25 cellular contexts compared by ENCODE assay signal in the genomic region with DNA sequence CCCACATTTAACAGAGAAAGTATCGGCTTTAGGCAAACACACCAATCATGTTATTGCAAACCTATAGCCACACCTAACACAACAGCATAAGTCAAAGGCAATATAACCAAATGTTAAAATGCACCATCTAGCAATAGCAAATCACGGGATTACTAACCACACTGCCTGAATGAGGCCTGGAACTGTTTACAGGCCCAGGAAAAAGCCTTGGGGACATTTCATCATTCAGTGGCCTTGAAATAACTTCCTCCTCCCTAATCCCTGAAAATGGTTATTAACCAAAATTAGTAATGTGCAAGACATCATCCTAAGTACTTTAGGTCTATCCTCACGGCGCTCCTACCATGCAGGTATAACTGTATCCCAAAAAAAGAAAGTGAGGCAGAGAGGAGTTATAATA. TPM values are rescaled to one million over a fixed set of nuclear protein-coding genes. Genes with fewer than 3 reads are reported as not detected.
A peak's percentile ranks its signal among the peaks of the same experiment; 100 is the strongest.
DNase-seq lines count a peak whose midpoint lies in the region; ATAC-seq, FAIRE-seq and TF ChIP-seq lines count a peak whose summit lies in the region.
"Had no signal": no experiment of that assay in that cellular context is flagged by ENCODE, and none has a peak within 500 bp of the region (broad histone marks: within the 10 kb centered on the region; RNA-seq: fewer than 3 reads in every experiment).

No MANE protein-coding gene starts in this region.

- 48% methylated on average over 4 of the region's 4 CpGs for WGBS in HepG2 (ENCODE audit: low lambda C conversion rate)
- 85% methylated on average over 4 of the region's 4 CpGs for WGBS in right lobe of liver (ENCODE audit: insufficient coverage, low coverage, low lambda C conversion rate, missing lambda C conversion rate)

- H3K27ac Mint-ChIP-seq in naive thymus-derived CD4-positive, alpha-beta T cell: peak overlapping the region in 5 of 9 donors; percentile 10 to 99 (median 66)
- H3K27ac Mint-ChIP-seq: endodermal cell; memory B cell; stimulated activated memory B cell treated with anti-CD40 and anti-IgM and Interleukin-4, amounts not matched to agents 10 μg/mL and 1 μg/mL and 100 μg/mL, for 72 hours; T-helper 2 cell treated with Interferon-gamma antibody and Interleukin-4, amounts not matched to agents 5 μg/mL and 100 μg/mL, for 36 hours; type B pancreatic cell had no signal

- no peaks in the 10 kb centered on the region for H3K27me3 Mint-ChIP-seq in naive thymus-derived CD4-positive, alpha-beta T cell
- H3K27me3 Mint-ChIP-seq: memory B cell; stimulated activated memory B cell treated with anti-CD40 and anti-IgM and Interleukin-4, amounts not matched to agents 10 μg/mL and 1 μg/mL and 100 μg/mL, for 72 hours; type B pancreatic cell had no signal

- H3K4me1 ChIP-seq in HepG2 (ENCODE audit: insufficient read depth, low read length) (peaks cover 21% of the 10 kb centered on the region), right lobe of liver (peaks cover 0 to 15% (median 3%) of the 10 kb centered on the region in 4 donors)
- H3K4me1 ChIP-seq in naive thymus-derived CD4-positive, alpha-beta T cell (ENCODE audit: control insufficient read depth in 2 of 2, insufficient read depth in 2 of 2, low read length in 2 of 2): peaks cover 16 to 34% of the 10 kb centered on the region in 2 donors

- H3K79me2 ChIP-seq in HepG2 (ENCODE audit: insufficient read depth, low read length): no peaks in the 10 kb centered on the region

- TF ChIP-seq EP300 in HepG2 (IDR thresholded peaks at IDR 0.05; ENCODE audit: low read depth in 2 of 2, low read length in 2 of 2) (no peak), HepG2 (CRISPR knock-in tag; IDR thresholded peaks at IDR 0.05; ENCODE audit: borderline replicate concordance) (no peak)

- H3K4me3 Mint-ChIP-seq in naive thymus-derived CD4-positive, alpha-beta T cell: no peak overlapping the region
- H3K4me3 Mint-ChIP-seq: memory B cell; stimulated activated memory B cell treated with anti-CD40 and anti-IgM and Interleukin-4, amounts not matched to agents 10 μg/mL and 1 μg/mL and 100 μg/mL, for 72 hours; T-helper 2 cell treated with Interferon-gamma antibody and Interleukin-4, amounts not matched to agents 5 μg/mL and 100 μg/mL, for 36 hours; type B pancreatic cell had no signal

- in situ Hi-C loops in HepG2 (cut with HindIII; ENCODE audit: extremely low pct_ligation_motif_present, low pct_unique_long_range_greater_than_20kb): no loop called here

- no peak overlapping the region for H3K4me2 ChIP-seq in HepG2 (ENCODE audit: low read depth, low read length)

- TF ChIP-seq POLR2A in HepG2 (IDR thresholded peaks at IDR 0.05; ENCODE audit: insufficient read depth in 1 of 2, low read depth in 2 of 2, low read length in 2 of 2) (no peak), right lobe of liver (IDR thresholded peaks at IDR 0.05) (no peak)

- H3K27me3 ChIP-seq in HepG2 (ENCODE audit: control insufficient read depth in 1 of 2, insufficient read depth in 2 of 2, low read length in 2 of 2) (no peaks in the 10 kb centered on the region), right lobe of liver (no peaks in the 10 kb centered on the region)
- H3K27me3 ChIP-seq in naive thymus-derived CD4-positive, alpha-beta T cell (ENCODE audit: control insufficient read depth in 2 of 2, insufficient read depth in 2 of 2, low read length in 2 of 2): no peaks in the 10 kb centered on the region
- H3K27me3 ChIP-seq: hepatocyte, SJSA1 had no signal

- no peak overlapping the region for H3K9ac ChIP-seq in HepG2 (ENCODE audit: insufficient read depth, low read depth, low read length)

- no peaks in the 10 kb centered on the region for H4K20me1 ChIP-seq in HepG2 (ENCODE audit: insufficient read depth, low read length)

- CTCF ChIA-PET in HepG2 (lab: Yijun Ruan, JAX; ENCODE audit: low intra/inter-chr PET ratio, low total read pairs): no interaction called here
- CTCF ChIA-PET in naive thymus-derived CD4-positive, alpha-beta T cell (lab: Charles Lee): no interaction called here

- H3K9me3 ChIP-seq in HepG2 (ENCODE audit: low read length) (no peaks in the 10 kb centered on the region), right lobe of liver (peaks cover 0 to 2% (median 0%) of the 10 kb centered on the region in 4 donors)
- H3K9me3 ChIP-seq in naive thymus-derived CD4-positive, alpha-beta T cell (ENCODE audit: control insufficient read depth in 2 of 3, low read length in 3 of 3): no peaks in the 10 kb centered on the region
- H3K9me3 ChIP-seq: SJSA1 had no signal

- H3K27ac ChIP-seq in HepG2 (ENCODE audit: extremely low read length, insufficient read depth, low read length): no peak overlapping the region
- H3K27ac ChIP-seq in right lobe of liver: peak overlapping the region in 1 of 3 donors; percentile 86
- H3K27ac ChIP-seq in naive thymus-derived CD4-positive, alpha-beta T cell (ENCODE audit: low read depth, low read length): no peak overlapping the region
- H3K27ac ChIP-seq: hepatocyte, SJSA1 had no signal

- intact Hi-C loops in HepG2 (cut with micrococcal nuclease; ENCODE audit: unreplicated experiment) (no loop called here), right lobe of liver (cut with DNase I) (no loop called here)
- intact Hi-C loops in naive thymus-derived CD4-positive, alpha-beta T cell (cut with micrococcal nuclease): loop anchor here (5.0 to 10.0 kb wide), 4 partner anchors 38 to 1964 kb away; a partner anchor contains a TSS

- H3K4me3 ChIP-seq in HepG2 (replicated peaks in 1 of 3; ENCODE audit: insufficient read depth in 1 of 3, low read depth in 2 of 3, low read length in 3 of 3) (no peak overlapping the region), right lobe of liver (peak overlapping the region in 1 of 3 donors; percentile 36)
- H3K4me3 ChIP-seq in naive thymus-derived CD4-positive, alpha-beta T cell (ENCODE audit: low read length): no peak overlapping the region
- H3K4me3 ChIP-seq: hepatocyte, SJSA1 had no signal

- TF ChIP-seq RAD21 in HepG2 (CRISPR knock-in tag; IDR thresholded peaks at IDR 0.05): no peak

- peaks cover 0 to 9% (median 0%) of the 10 kb centered on the region in 5 donors for H3K36me3 Mint-ChIP-seq in naive thymus-derived CD4-positive, alpha-beta T cell
- H3K36me3 Mint-ChIP-seq: type B pancreatic cell had no signal

- POLR2A ChIA-PET in HepG2 (lab: Yijun Ruan, JAX): no interaction called here
- POLR2A ChIA-PET in naive thymus-derived CD4-positive, alpha-beta T cell (lab: Charles Lee): no interaction called here

- TF ChIP-seq CTCF in HepG2 (CRISPR knock-in tag; IDR thresholded peaks at IDR 0.05) (no peak), right lobe of liver (IDR thresholded peaks at IDR 0.05) (no peak)

- no peak for DNase-seq in HepG2 (ENCODE audit: low spot score)
- DNase-seq in right lobe of liver: no peak
- peak; percentile 19 for DNase-seq in amniotic epithelial cell (ENCODE audit: low read depth)
- DNase-seq in naive thymus-derived CD4-positive, alpha-beta T cell: no peak
- no peak for DNase-seq in NCI-H1436 (lab: John Stamatoyannopoulos, UW)
- no peak for DNase-seq in NCI-H345 treated with DMSO at 0.1 percent for 48 hours (lab: John Stamatoyannopoulos, UW; ENCODE audit: unreplicated experiment)
- DNase-seq: activated CD4-positive, CD25-positive, alpha-beta regulatory T cell; activated effector memory CD4-positive, alpha-beta T cell treated with Interleukin-2 at 50 U/mL for 16 hours; cerebellar nuclear complex; EL; endodermal cell; NCI-H1092 treated with DMSO at 0.1 percent for 48 hours; NCI-H526 treated with DMSO at 0.1 percent for 48 hours; retina; stimulated activated CD4-positive, alpha-beta T cell treated with anti-CD3 and anti-CD28 coated beads, Interleukin-15, amount 100 ng/mL, for 24 hours had no signal

- peak; percentile 12 for FAIRE-seq in HepG2 (lab: Jason Lieb, UNC)
- FAIRE-seq: H1, keratinocyte had no signal

- no peaks in the 10 kb centered on the region for H3K9me3 Mint-ChIP-seq in naive thymus-derived CD4-positive, alpha-beta T cell
- H3K9me3 Mint-ChIP-seq: endodermal cell; memory B cell; stimulated activated memory B cell treated with anti-CD40 and anti-IgM and Interleukin-4, amounts not matched to agents 10 μg/mL and 1 μg/mL and 100 μg/mL, for 72 hours; T-helper 2 cell treated with Interferon-gamma antibody and Interleukin-4, amounts not matched to agents 5 μg/mL and 100 μg/mL, for 36 hours; type B pancreatic cell had no signal

- BruUV-seq in HepG2 (replicated peaks; lab: Mats Ljungman, UMichigan): no TSS peak

- no peak overlapping the region for H2AFZ ChIP-seq in HepG2 (ENCODE audit: low read length)
- H2AFZ ChIP-seq: hepatocyte had no signal

- ATAC-seq in HepG2 (no peak), right lobe of liver (no peak), HG03097 (IDR thresholded peaks at IDR 0.05; ENCODE audit: low FRiP score, unreplicated experiment) (no peak), HG03025 (IDR thresholded peaks at IDR 0.05; ENCODE audit: low FRiP score, unreplicated experiment) (no peak)
- ATAC-seq in naive thymus-derived CD4-positive, alpha-beta T cell: no peak
- ATAC-seq: stimulated activated memory B cell treated with anti-CD40 and anti-IgM and Interleukin-4, amounts not matched to agents 10 μg/mL and 1 μg/mL and 100 μg/mL, for 72 hours had no signal

- peaks cover 39 to 75% (median 61%) of the 10 kb centered on the region in 7 donors for H3K4me1 Mint-ChIP-seq in naive thymus-derived CD4-positive, alpha-beta T cell

- H3K36me3 ChIP-seq in HepG2 (replicated peaks in 1 of 2; ENCODE audit: control insufficient read depth in 1 of 2, insufficient read depth in 2 of 2, low read length in 2 of 2) (no peaks in the 10 kb centered on the region), right lobe of liver (peaks cover 0 to 3% (median 0%) of the 10 kb centered on the region in 4 donors)
- peaks cover 0 to 8% (median 0%) of the 10 kb centered on the region in 3 experiments for H3K36me3 ChIP-seq in naive thymus-derived CD4-positive, alpha-beta T cell (ENCODE audit: control insufficient read depth in 2 of 3, insufficient read depth in 3 of 3, low read length in 3 of 3)
- H3K36me3 ChIP-seq: SJSA1 had no signal

RNA-seq across cellular contexts. Expression of a gene that starts 2.3 kb away (rescaled TPM):
- total RNA-seq in HepG2 (2016; rRNA removed; fragmentation: Illumina TruSeq; extraction: Trizol) (not detected in 2 replicates), right lobe of liver (10 to 100 TPM in 3 of 6 experiments, 1 to 10 TPM in 3; 8.3 to 23.5 (median 10.3) TPM)
- not detected in 2 replicates for total RNA-seq in HepG2 (2016; cell fraction: cytosol; rRNA removed; fragmentation: Illumina TruSeq; extraction: Trizol; ENCODE audit: low read depth)
- not detected in 2 replicates for total RNA-seq in HepG2 (2016; cell fraction: insoluble cytoplasmic fraction; rRNA removed; fragmentation: Illumina TruSeq; extraction: Trizol)
- not detected in 2 replicates for total RNA-seq in HepG2 (2016; cell fraction: membrane; rRNA removed; fragmentation: Illumina TruSeq; extraction: Trizol)
- total RNA-seq in HepG2 (2016; cell fraction: nucleus; rRNA removed; fragmentation: Illumina TruSeq; extraction: Trizol): not detected in 2 replicates
- not detected in 2 replicates for polyA plus RNA-seq in HepG2 (2011; rRNA removed)
- not detected in 2 replicates for polyA plus RNA-seq in HepG2 (2011; cell fraction: cytosol; rRNA removed)
- polyA plus RNA-seq in HepG2 (2011; cell fraction: nucleus; rRNA removed): not detected in 2 replicates
- not detected in 2 replicates for polyA plus RNA-seq in HepG2 (2012)
- not detected in 2 replicates for polyA plus RNA-seq in HepG2 (2016; cell fraction: cytosol; fragmentation: Illumina TruSeq; extraction: Trizol; ENCODE audit: low read depth)
- polyA plus RNA-seq in HepG2 (2016; cell fraction: insoluble cytoplasmic fraction; fragmentation: Illumina TruSeq; extraction: Trizol; ENCODE audit: low read depth): not detected in 2 replicates
- polyA plus RNA-seq in HepG2 (2016; cell fraction: membrane; fragmentation: Illumina TruSeq; extraction: Trizol; ENCODE audit: low read depth): not detected in 2 replicates
- polyA plus RNA-seq in HepG2 (2016; cell fraction: nucleus; fragmentation: Illumina TruSeq; extraction: Trizol; ENCODE audit: insufficient read depth, low read depth): not detected in 2 replicates
- polyA minus RNA-seq in HepG2 (2011; rRNA and poly(A)+ RNA removed; ENCODE audit: low replicate concordance): 0.02 TPM in 1 of 2 replicates, not detected in the other
- polyA minus RNA-seq in HepG2 (2011; cell fraction: cytosol; rRNA and poly(A)+ RNA removed): not detected in 2 replicates
- not detected in 2 replicates for polyA minus RNA-seq in HepG2 (2011; cell fraction: nucleus; rRNA and poly(A)+ RNA removed)
- 10 to 100 TPM; 17.8 to 26.1 (median 22.3) TPM for total RNA-seq in naive thymus-derived CD4-positive, alpha-beta T cell
- polyA plus RNA-seq in naive thymus-derived CD4-positive, alpha-beta T cell: 1 to 10 TPM; 7.1 to 7.8 TPM

RNA-seq across cellular contexts. Expression of a gene that starts 14.2 kb away (rescaled TPM):
- total RNA-seq in HepG2 (2016; rRNA removed; fragmentation: Illumina TruSeq; extraction: Trizol): not detected in 2 replicates
- total RNA-seq in HepG2 (2016; cell fraction: cytosol; rRNA removed; fragmentation: Illumina TruSeq; extraction: Trizol; ENCODE audit: low read depth): not detected in 2 replicates
- not detected in 2 replicates for total RNA-seq in HepG2 (2016; cell fraction: insoluble cytoplasmic fraction; rRNA removed; fragmentation: Illumina TruSeq; extraction: Trizol)
- total RNA-seq in HepG2 (2016; cell fraction: membrane; rRNA removed; fragmentation: Illumina TruSeq; extraction: Trizol): not detected in 2 replicates
- total RNA-seq in HepG2 (2016; cell fraction: nucleus; rRNA removed; fragmentation: Illumina TruSeq; extraction: Trizol): not detected in 2 replicates
- polyA plus RNA-seq in HepG2 (2011; rRNA removed): not detected in 2 replicates
- polyA plus RNA-seq in HepG2 (2011; cell fraction: cytosol; rRNA removed): not detected in 2 replicates
- polyA plus RNA-seq in HepG2 (2011; cell fraction: nucleus; rRNA removed): not detected in 2 replicates
- not detected in 2 replicates for polyA plus RNA-seq in HepG2 (2012)
- not detected in 2 replicates for polyA plus RNA-seq in HepG2 (2016; cell fraction: cytosol; fragmentation: Illumina TruSeq; extraction: Trizol; ENCODE audit: low read depth)
- polyA plus RNA-seq in HepG2 (2016; cell fraction: insoluble cytoplasmic fraction; fragmentation: Illumina TruSeq; extraction: Trizol; ENCODE audit: low read depth): not detected in 2 replicates
- polyA plus RNA-seq in HepG2 (2016; cell fraction: membrane; fragmentation: Illumina TruSeq; extraction: Trizol; ENCODE audit: low read depth): not detected in 2 replicates
- polyA plus RNA-seq in HepG2 (2016; cell fraction: nucleus; fragmentation: Illumina TruSeq; extraction: Trizol; ENCODE audit: insufficient read depth, low read depth): not detected in 2 replicates
- polyA minus RNA-seq in HepG2 (2011; rRNA and poly(A)+ RNA removed; ENCODE audit: low replicate concordance): not detected in 2 replicates
- not detected in 2 replicates for polyA minus RNA-seq in HepG2 (2011; cell fraction: cytosol; rRNA and poly(A)+ RNA removed)
- polyA minus RNA-seq in HepG2 (2011; cell fraction: nucleus; rRNA and poly(A)+ RNA removed): not detected in 2 replicates
- total RNA-seq in right lobe of liver: 1 to 10 TPM; 1.0 to 2.7 (median 1.2) TPM
- 10 to 100 TPM in 2 of 5 experiments, 1 to 10 TPM in 3; 9.0 to 18.6 (median 10.0) TPM for total RNA-seq in naive thymus-derived CD4-positive, alpha-beta T cell
- 10 to 100 TPM in 1 of 2 donors, 1 to 10 TPM in 1; 7.6 to 10.9 TPM for polyA plus RNA-seq in naive thymus-derived CD4-positive, alpha-beta T cell
- total RNA-seq: endodermal cell, H1 had no signal
- polyA plus RNA-seq: H1, keratinocyte had no signal

Comparison
In these comparisons a context has a peak if more than half of its experiments do, and no peak if none do; other contexts are left out.
1. RNA of a gene that starts 2.3 kb away (total RNA-seq): 17.8 to 26.1 TPM in naive thymus-derived CD4-positive, alpha-beta T cell and 8.3 to 23.5 TPM in right lobe of liver; not detected in HepG2; every median in the first group is over 4 times any median in the second.
2. intact Hi-C loops: an anchor here in naive thymus-derived CD4-positive, alpha-beta T cell (5.0 to 10.0 kb wide); none called in HepG2 and right lobe of liver.